ENCODE assay signal across 8 cellular contexts in genomic region chr15:52790941-52791751, GRCh38. TPM values are rescaled to one million over a fixed set of nuclear protein-coding genes. Genes with fewer than 3 reads are reported as not detected.
A peak's percentile ranks its signal among the peaks of the same experiment; 100 is the strongest.
DNase-seq lines count a peak whose midpoint lies in the region; ATAC-seq, FAIRE-seq and TF ChIP-seq lines count a peak whose summit lies in the region.

No MANE protein-coding gene starts in this region.

- H3K36me3 ChIP-seq in sigmoid colon (no peaks in the 10 kb centered on the region), small intestine (ENCODE audit: control insufficient read depth in 2 of 2, insufficient read depth in 2 of 2, low read length in 2 of 2) (no peaks in the 10 kb centered on the region)

- TF ChIP-seq EP300 in sigmoid colon (IDR thresholded peaks at IDR 0.05): no peak

- no peak for TF ChIP-seq POLR2A in sigmoid colon (IDR thresholded peaks at IDR 0.05)

- H3K36me3 Mint-ChIP-seq in WTC11: peaks cover 16% of the 10 kb centered on the region

- H3K4me3 Mint-ChIP-seq in WTC11: peak overlapping the region; percentile 71

- peaks cover 79% of the 10 kb centered on the region for H3K4me1 Mint-ChIP-seq in WTC11

- H3K9me3 Mint-ChIP-seq in WTC11: no peaks in the 10 kb centered on the region

- H3K27me3 ChIP-seq in sigmoid colon (peaks cover 60 to 93% (median 76%) of the 10 kb centered on the region in 3 donors), small intestine (ENCODE audit: control insufficient read depth in 2 of 2, insufficient read depth in 2 of 2, low read length in 2 of 2) (peaks cover 24 to 70% of the 10 kb centered on the region in 2 donors)

- H3K9me3 ChIP-seq in sigmoid colon: peaks cover 0 to 4% (median 0%) of the 10 kb centered on the region in 4 donors
- H3K9me3 ChIP-seq in small intestine (ENCODE audit: control insufficient read depth, low read depth): no peaks in the 10 kb centered on the region

- H3K4me1 ChIP-seq in sigmoid colon (peaks cover 0 to 50% (median 43%) of the 10 kb centered on the region in 4 donors), small intestine (ENCODE audit: control insufficient read depth in 2 of 2, insufficient read depth in 1 of 2, low read depth in 1 of 2, low read length in 1 of 2) (peaks cover 0 to 5% of the 10 kb centered on the region in 2 donors)

- H3K27me3 Mint-ChIP-seq in WTC11 (ENCODE audit: low read depth): peaks cover 94% of the 10 kb centered on the region

- no peak overlapping the region for H3K27ac ChIP-seq in sigmoid colon
- H3K27ac ChIP-seq in small intestine (ENCODE audit: low read depth in 1 of 2, low read length in 1 of 2): no peak overlapping the region

- 0 out of 2 replicates have a peak overlapping the region, but pooled peaks have one; percentile 32 for H3K27ac Mint-ChIP-seq in WTC11

- H3K4me3 ChIP-seq in sigmoid colon (peak overlapping the region; percentile 23 to 59 (median 50)), small intestine (ENCODE audit: low read depth in 1 of 2, low read length in 2 of 2) (peak overlapping the region in 1 of 2 donors; percentile 59)

- CTCF ChIA-PET in WTC11 (lab: Charles Lee): interaction anchor here (0.6 to 8.5 kb wide), 8 partner anchors 6 to 406 kb away, joined by 3 to 104 read pairs (median 4); no protein-coding TSS in a partner anchor

- intact Hi-C loops in left ventricle myocardium superior (cut with micrococcal nuclease): no loop called here
- intact Hi-C loops in sigmoid colon (cut with DNase I): no loop called here

- FAIRE-seq in small intestine (lab: Jason Lieb, UNC): no peak

- TF ChIP-seq CTCF in GM12873 (IDR thresholded peaks at IDR 0.05; ENCODE audit: insufficient read depth, low read depth, low read length, missing control alignments) (peak; percentile 4), WTC11 (IDR thresholded peaks at IDR 0.05) (no peak), sigmoid colon (IDR thresholded peaks at IDR 0.05) (no peak)

- POLR2A ChIA-PET in WTC11 (lab: Charles Lee): interaction anchor here (0.6 to 2.5 kb wide), 3 partner anchors 8 to 67 kb away, joined by 3 to 18 read pairs (median 3); no protein-coding TSS in a partner anchor

- DNase-seq in WTC11 (ENCODE audit: low spot score) (peak; percentile 69), left ventricle myocardium superior (no peak), sigmoid colon (no peak), small intestine (no peak)
- no peak for DNase-seq in central memory CD4-positive, alpha-beta T cell

- WGBS in sigmoid colon, 2 donors: 14 to 45% methylated on average over 50 of the region's 50 CpGs
- 11 to 32% (median 27%) methylated on average over 49 to 50 of the region's 50 CpGs for WGBS in small intestine, 3 donors

- peak; percentile 18 for ATAC-seq in WTC11
- ATAC-seq in left ventricle myocardium superior: peak; percentile 47
- ATAC-seq in GM18520 (IDR thresholded peaks at IDR 0.05; ENCODE audit: unreplicated experiment): no peak
- ATAC-seq in HG03135 (IDR thresholded peaks at IDR 0.05; ENCODE audit: unreplicated experiment): no peak

TF ChIP-seq in WTC11, 78 proteins besides CTCF, POLR2A, EP300 and RAD21 (continues in another document):
- TF ChIP-seq FOXK1 (CRISPR knock-in tag; IDR thresholded peaks at IDR 0.05): no peak
- TF ChIP-seq HMGA2 (CRISPR knock-in tag; IDR thresholded peaks at IDR 0.05): no peak
- TF ChIP-seq ETV6 (CRISPR knock-in tag; IDR thresholded peaks at IDR 0.05): no peak
- TF ChIP-seq PRDM15 (CRISPR knock-in tag; IDR thresholded peaks at IDR 0.05): no peak
- no peak for TF ChIP-seq NFYB (CRISPR knock-in tag; conservative IDR thresholded peaks at IDR 0.05; ENCODE audit: low read depth)
- TF ChIP-seq AFF4 (CRISPR knock-in tag; IDR thresholded peaks at IDR 0.05; ENCODE audit: borderline replicate concordance): no peak
- no peak for TF ChIP-seq SP1 (CRISPR knock-in tag; conservative IDR thresholded peaks at IDR 0.05)
- peak; percentile 18; the same call in 1 of the 2 replicates for TF ChIP-seq MAX (CRISPR knock-in tag; IDR thresholded peaks at IDR 0.05)
- no peak for TF ChIP-seq TEAD1 (CRISPR knock-in tag; IDR thresholded peaks at IDR 0.05)
- TF ChIP-seq KAT7 (CRISPR knock-in tag; IDR thresholded peaks at IDR 0.05; ENCODE audit: borderline replicate concordance): no peak
- no peak for TF ChIP-seq FOXP1 (CRISPR knock-in tag; IDR thresholded peaks at IDR 0.05; ENCODE audit: borderline replicate concordance)
- TF ChIP-seq PRRX2 (CRISPR knock-in tag; IDR thresholded peaks at IDR 0.05): no peak
- peak; percentile 43; the same call in 1 of the 2 replicates for TF ChIP-seq HMGXB4 (CRISPR knock-in tag; IDR thresholded peaks at IDR 0.05)

RNA-seq across cellular contexts. Expression of gene ONECUT1, which starts 1.0 kb away (rescaled TPM):
- total RNA-seq in WTC11 (2021) (33.8 to 39.3 TPM (median 35.9 TPM) in 3 replicates), left ventricle myocardium superior (not detected), sigmoid colon (under 1 TPM in 1 of 4 donors, not detected in 3; 0.36 TPM)
- polyA plus RNA-seq in sigmoid colon (not detected), small intestine (not detected)

Comparison
In these comparisons a context has a peak if more than half of its experiments do, and no peak if none do; other contexts are left out.
1. ATAC-seq: peak in WTC11 (single experiment) and left ventricle myocardium superior (single experiment); none in GM18520 (single experiment) and HG03135 (single experiment).
2. RNA of gene ONECUT1, which starts 1.0 kb away (total RNA-seq): 33.8 to 39.3 TPM in WTC11; 0.36 TPM in sigmoid colon and not detected in left ventricle myocardium superior (single experiment); every median in the first group is over 10 times any median in the second.